Comparison of ENCODE assay signal across 1 cellular context in genomic region chr17:70987867-70988340, GRCh38.
A peak's percentile ranks its signal among the peaks of the same experiment; 100 is the strongest.
TF ChIP-seq lines count a peak whose summit lies in the region.

No MANE protein-coding gene starts in this region.

TF ChIP-seq in GM23338, 12 proteins besides CTCF, POLR2A, EP300 and RAD21 (continued from another document):
- no peak for TF ChIP-seq REST (IDR thresholded peaks at IDR 0.05; ENCODE audit: unreplicated experiment)
- TF ChIP-seq EZH2 (IDR thresholded peaks at IDR 0.05; ENCODE audit: low read depth, unreplicated experiment) = no peak
- no peak for TF ChIP-seq CREB1 (CRISPR knock-in tag; IDR thresholded peaks at IDR 0.05; ENCODE audit: low read depth)
- no peak for TF ChIP-seq ZNF114 (CRISPR knock-in tag; IDR thresholded peaks at IDR 0.05)
- peak; percentile 90; the same call in 1 of the 2 replicates for TF ChIP-seq NANOG (IDR thresholded peaks at IDR 0.05; ENCODE audit: borderline replicate concordance)
- TF ChIP-seq ZNF462 (CRISPR knock-in tag; IDR thresholded peaks at IDR 0.05) = peak; percentile 75
